In the genomic region with DNA sequence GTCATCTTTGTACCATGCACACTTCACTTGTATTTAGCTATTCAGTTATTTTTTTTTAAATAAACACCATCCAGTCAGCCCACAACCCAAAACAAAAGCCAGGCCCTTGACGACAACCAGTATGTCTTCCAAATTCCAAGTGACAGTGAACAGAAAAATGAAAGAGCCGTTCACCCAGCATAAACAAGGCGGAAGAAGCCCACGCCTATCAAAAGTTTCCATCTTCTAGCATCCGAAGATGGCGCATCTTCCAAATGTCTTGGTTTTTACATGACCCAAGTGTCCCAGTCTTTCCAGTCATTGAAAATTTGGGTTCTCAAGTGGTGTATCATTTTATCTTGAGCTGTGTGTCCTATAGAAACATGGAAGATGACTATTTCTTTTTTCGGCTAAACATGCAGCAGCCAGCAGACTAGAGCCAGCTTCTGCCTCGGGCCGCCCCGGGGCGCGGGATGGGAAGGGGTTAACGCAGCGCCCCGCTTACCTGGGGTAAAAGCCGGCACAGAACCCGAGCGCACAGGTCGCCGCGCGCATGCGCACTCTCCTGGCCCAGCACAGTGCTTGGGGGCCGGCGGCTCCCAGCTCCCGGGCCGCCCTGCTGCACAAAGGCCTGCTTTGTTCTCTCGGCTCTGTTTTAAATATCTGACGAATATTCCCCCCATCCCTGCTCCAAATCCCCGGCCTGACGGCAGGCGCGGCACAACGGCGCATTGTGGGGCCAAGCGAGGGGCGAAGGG, we compare ENCODE assay signal across 8 cellular contexts.
DNase-seq lines count a peak whose midpoint lies in the region; ATAC-seq, FAIRE-seq and TF ChIP-seq lines count a peak whose summit lies in the region.

No MANE protein-coding gene starts in this region.

- H3K27ac Mint-ChIP-seq in activated CD4-positive, alpha-beta memory T cell treated with anti-CD3 and anti-CD28 coated beads for 36 hours, result no peak overlapping the region
- H3K27ac Mint-ChIP-seq in stimulated activated effector memory CD8-positive, alpha-beta T cell treated with anti-CD3 and anti-CD28 coated beads, Interleukin-12 subunit alpha, Interleukin-12 subunit beta, amount 100 ng/mL, for 72 hours, result no peak overlapping the region

- no peaks in the 10 kb centered on the region for H3K9me3 ChIP-seq in H1 (ENCODE audit: insufficient read depth in 2 of 2, low read depth in 1 of 2, low read length in 1 of 2)
- no peaks in the 10 kb centered on the region for H3K9me3 ChIP-seq in mucosa of stomach (ENCODE audit: control insufficient read depth, low read length)

- H3K9me3 Mint-ChIP-seq in activated CD4-positive, alpha-beta memory T cell treated with anti-CD3 and anti-CD28 coated beads for 36 hours, result no peaks in the 10 kb centered on the region
- H3K9me3 Mint-ChIP-seq in stimulated activated effector memory CD8-positive, alpha-beta T cell treated with anti-CD3 and anti-CD28 coated beads, Interleukin-12 subunit alpha, Interleukin-12 subunit beta, amount 100 ng/mL, for 72 hours, result no peaks in the 10 kb centered on the region

- H3K36me3 ChIP-seq in H1 (ENCODE audit: control insufficient read depth in 2 of 4, insufficient read depth in 4 of 4, low read length in 3 of 4) (no peaks in the 10 kb centered on the region), mucosa of stomach (ENCODE audit: control insufficient read depth, insufficient read depth, low read length) (no peaks in the 10 kb centered on the region)

- no peak overlapping the region for H2BK20ac ChIP-seq in H1 (ENCODE audit: low read length)

- H3K79me1 ChIP-seq in H1 (ENCODE audit: low read depth, low read length), result no peaks in the 10 kb centered on the region; the same call in 1 of the 2 replicates

- peak in 1 of 2 experiments; percentile 66; a peak in 1 of 3 replicates for TF ChIP-seq POLR2A in H1 (IDR thresholded peaks at IDR 0.05; ENCODE audit: control extremely low read depth in 1 of 2, low read depth in 2 of 2, low read length in 2 of 2)

- H3K4me1 ChIP-seq in H1 (replicated peaks in 1 of 4; ENCODE audit: control insufficient read depth in 3 of 4, insufficient read depth in 4 of 4, low read length in 3 of 4) (peaks cover 6 to 16% (median 9%) of the 10 kb centered on the region in 4 experiments; a peak in 5 of 7 replicates), mucosa of stomach (ENCODE audit: control insufficient read depth, insufficient read depth, low read length) (peaks cover 33% of the 10 kb centered on the region)

- H2BK12ac ChIP-seq in H1 (ENCODE audit: low read depth, low read length), result peak overlapping the region; percentile 84; the same call in 1 of the 2 replicates

- no peak overlapping the region for H3K23ac ChIP-seq in H1 (ENCODE audit: insufficient read length)

- H3K79me2 ChIP-seq in H1 (ENCODE audit: control insufficient read depth in 1 of 2, insufficient read depth in 2 of 2, low read length in 2 of 2), result no peaks in the 10 kb centered on the region

- H2BK120ac ChIP-seq in H1 (replicated peaks; ENCODE audit: low read depth, low read length), result no peak overlapping the region

- peak overlapping the region; percentile 25 for H4K5ac ChIP-seq in H1 (ENCODE audit: insufficient read length, low read depth, low read length)

- H3K4me1 Mint-ChIP-seq in activated CD4-positive, alpha-beta memory T cell treated with anti-CD3 and anti-CD28 coated beads for 36 hours (ENCODE audit: low read depth), result peaks cover 14% of the 10 kb centered on the region
- H3K4me1 Mint-ChIP-seq in stimulated activated effector memory CD8-positive, alpha-beta T cell treated with anti-CD3 and anti-CD28 coated beads, Interleukin-12 subunit alpha, Interleukin-12 subunit beta, amount 100 ng/mL, for 72 hours, result peaks cover 18% of the 10 kb centered on the region

- H2AK5ac ChIP-seq in H1 (ENCODE audit: low read depth, low read length), result no peak overlapping the region

- TF ChIP-seq CTCF in GM13976 (IDR thresholded peaks at IDR 0.05; ENCODE audit: borderline replicate concordance, control extremely low read depth, extremely low read depth, insufficient read depth, missing control alignments) (no peak), H1 (IDR thresholded peaks at IDR 0.05; ENCODE audit: control extremely low read depth in 1 of 3, insufficient read depth in 1 of 3, low read depth in 1 of 3, low read length in 3 of 3) (no peak)

- ATAC-seq in stimulated activated effector memory CD8-positive, alpha-beta T cell treated with anti-CD3 and anti-CD28 coated beads, Interleukin-12 subunit alpha, Interleukin-12 subunit beta, amount 100 ng/mL, for 72 hours, result peak; percentile 78
- ATAC-seq in GM21717 (IDR thresholded peaks at IDR 0.05; ENCODE audit: unreplicated experiment), result no peak
- ATAC-seq in GM21528 (IDR thresholded peaks at IDR 0.05; ENCODE audit: low FRiP score, unreplicated experiment), result no peak

- peak overlapping the region; percentile 81; the same call in 1 of the 2 replicates for H2BK5ac ChIP-seq in H1 (ENCODE audit: low read depth, low read length)

- H3K56ac ChIP-seq in H1 (replicated peaks; ENCODE audit: insufficient read length, low read depth, low read length), result no peak overlapping the region

- H3K4me3 Mint-ChIP-seq in activated CD4-positive, alpha-beta memory T cell treated with anti-CD3 and anti-CD28 coated beads for 36 hours, result peak overlapping the region; percentile 51
- peak overlapping the region; percentile 66 for H3K4me3 Mint-ChIP-seq in stimulated activated effector memory CD8-positive, alpha-beta T cell treated with anti-CD3 and anti-CD28 coated beads, Interleukin-12 subunit alpha, Interleukin-12 subunit beta, amount 100 ng/mL, for 72 hours

- FAIRE-seq in H1 (lab: Jason Lieb, UNC), result no peak

- peak overlapping the region; percentile 63 to 84 for H3K4me2 ChIP-seq in H1 (ENCODE audit: insufficient read depth in 1 of 2, low read depth in 2 of 2, low read length in 2 of 2)

- intact Hi-C loops in activated CD4-positive, alpha-beta memory T cell treated with anti-CD3 and anti-CD28 coated beads for 36 hours (cut with micrococcal nuclease), result no loop called here

- peak in 1 of 2 experiments; percentile 24; a peak in 1 of 4 replicates for TF ChIP-seq RAD21 in H1 (IDR thresholded peaks at IDR 0.05 in 1 of 2, conservative IDR thresholded peaks at IDR 0.05 in 1 of 2; ENCODE audit: low read depth in 2 of 2, low read length in 2 of 2)

- no peaks in the 10 kb centered on the region for H4K20me1 ChIP-seq in H1 (replicated peaks in 1 of 2; ENCODE audit: control insufficient read depth in 1 of 2, insufficient read depth in 2 of 2, low read length in 2 of 2)

- CTCF ChIA-PET in activated CD4-positive, alpha-beta memory T cell treated with anti-CD3 and anti-CD28 coated beads for 36 hours (lab: Charles Lee), result interaction anchor here (0.6 to 3.5 kb wide), 3 partner anchors 143 to 744 kb away, joined by 3 to 20 read pairs (median 3); no protein-coding TSS in a partner anchor
- CTCF ChIA-PET in H1 (lab: Charles Lee; ENCODE audit: partially characterized antibody), result interaction anchor here (0.6 to 1.1 kb wide), 9 partner anchors 10 to 403 kb away, joined by 3 to 5 read pairs (median 3); no protein-coding TSS in a partner anchor

- no peak overlapping the region for H3K4ac ChIP-seq in H1 (replicated peaks; ENCODE audit: insufficient read length, low read depth, low read length)

- peak overlapping the region; percentile 83; the same call in 1 of the 2 replicates for H3K18ac ChIP-seq in H1 (ENCODE audit: extremely low read depth, low read length)

- POLR2A ChIA-PET in activated CD4-positive, alpha-beta memory T cell treated with anti-CD3 and anti-CD28 coated beads for 36 hours (lab: Charles Lee), result interaction anchor here (0.8 to 1.5 kb wide), 2 partner anchors 36 to 188 kb away, joined by 3 to 6 read pairs; no protein-coding TSS in a partner anchor
- POLR2A ChIA-PET in H1 (lab: Charles Lee; ENCODE audit: partially characterized antibody), result interaction anchor here (0.6 to 2.7 kb wide), 11 partner anchors 11 to 253 kb away, joined by 3 to 11 read pairs (median 4); partner anchors contain the start of gene ZFP36L1

- peak overlapping the region; percentile 24 to 58 (median 34); a peak in 7 of 8 replicates for H3K4me3 ChIP-seq in H1 (ENCODE audit: extremely low read depth in 1 of 4, insufficient read depth in 2 of 4, low read depth in 3 of 4, low read length in 4 of 4)
- H3K4me3 ChIP-seq in mucosa of stomach (ENCODE audit: low read length), result peak overlapping the region; percentile 34

- H2BK15ac ChIP-seq in H1 (ENCODE audit: low read length), result no peak overlapping the region

- peaks cover 5% of the 10 kb centered on the region; the same call in 1 of the 2 replicates for H3K23me2 ChIP-seq in H1 (ENCODE audit: low read depth, low read length)

- no peak overlapping the region for H2AFZ ChIP-seq in H1 (ENCODE audit: low read length)

- 17% methylated on average over 31 of the region's 37 CpGs; no CpG with 5 or more reads in 1 of the 2 experiments for WGBS in H1 (ENCODE audit: extremely low coverage in 1 of 2, insufficient coverage in 1 of 2, insufficient read length in 1 of 2, insufficient replicate concordance in 2 of 2, low coverage in 1 of 2, low lambda C conversion rate in 2 of 2, missing lambda C conversion rate in 1 of 2), 2 experiments

- H3K27me3 ChIP-seq in H1 (replicated peaks in 1 of 4; ENCODE audit: control insufficient read depth in 3 of 4, extremely low read depth in 1 of 4, insufficient read depth in 3 of 4, low read length in 3 of 4), result no peaks in the 10 kb centered on the region; a peak in 1 of 7 replicates
- H3K27me3 ChIP-seq in mucosa of stomach (ENCODE audit: control insufficient read depth, insufficient read depth, low read length), result no peaks in the 10 kb centered on the region

- no peak for TF ChIP-seq EP300 in H1 (IDR thresholded peaks at IDR 0.05; ENCODE audit: borderline replicate concordance in 1 of 2, low read depth in 2 of 2, low read length in 2 of 2)

- H3K14ac ChIP-seq in H1 (ENCODE audit: insufficient read length), result no peak overlapping the region

- H4K91ac ChIP-seq in H1 (replicated peaks; ENCODE audit: insufficient read length, low read length), result no peak overlapping the region

- H3K27me3 Mint-ChIP-seq in activated CD4-positive, alpha-beta memory T cell treated with anti-CD3 and anti-CD28 coated beads for 36 hours, result no peaks in the 10 kb centered on the region

- peak overlapping the region in 3 of 4 experiments; percentile 4 to 68 (median 44); a peak in 3 of 7 replicates for H3K9ac ChIP-seq in H1 (replicated peaks in 1 of 4; ENCODE audit: extremely low read depth in 1 of 4, low read depth in 3 of 4, low read length in 3 of 4)
- peak overlapping the region; percentile 78 for H3K9ac ChIP-seq in mucosa of stomach (ENCODE audit: low read length)

- H3K27ac ChIP-seq in H1 (ENCODE audit: low read depth, low read length), result peak overlapping the region; percentile 16; the same call in 1 of the 2 replicates

- in situ Hi-C loops in GM13976 (cut with MboI; ENCODE audit: low sequenced_read_pairs, unreplicated experiment), result no loop called here

- peak overlapping the region; percentile 93; the same call in 1 of the 2 replicates for H4K8ac ChIP-seq in H1 (ENCODE audit: extremely low read depth, insufficient read depth, low read length)

- no peaks in the 10 kb centered on the region for H3K36me3 Mint-ChIP-seq in activated CD4-positive, alpha-beta memory T cell treated with anti-CD3 and anti-CD28 coated beads for 36 hours
- no peaks in the 10 kb centered on the region for H3K36me3 Mint-ChIP-seq in stimulated activated effector memory CD8-positive, alpha-beta T cell treated with anti-CD3 and anti-CD28 coated beads, Interleukin-12 subunit alpha, Interleukin-12 subunit beta, amount 100 ng/mL, for 72 hours

- peak; percentile 76 for DNase-seq in GM13976 (ENCODE audit: low spot score)
- DNase-seq in activated CD4-positive, alpha-beta memory T cell treated with anti-CD3 and anti-CD28 coated beads for 36 hours, result peak; percentile 61
- peak; percentile 73 to 91 for DNase-seq in H1 (ENCODE audit: low read depth in 1 of 2, low spot score in 2 of 2)
- peak in 1 of 2 donors; percentile 18 for DNase-seq in stimulated activated effector memory CD8-positive, alpha-beta T cell treated with anti-CD3 and anti-CD28 coated beads, Interleukin-12 subunit alpha, Interleukin-12 subunit beta, amount 100 ng/mL, for 72 hours (ENCODE audit: low spot score in 2 of 2)
- DNase-seq in NCI-H345 (lab: John Stamatoyannopoulos, UW), result no peak
